17 cellular contexts compared by ENCODE assay signal in the genomic region with DNA sequence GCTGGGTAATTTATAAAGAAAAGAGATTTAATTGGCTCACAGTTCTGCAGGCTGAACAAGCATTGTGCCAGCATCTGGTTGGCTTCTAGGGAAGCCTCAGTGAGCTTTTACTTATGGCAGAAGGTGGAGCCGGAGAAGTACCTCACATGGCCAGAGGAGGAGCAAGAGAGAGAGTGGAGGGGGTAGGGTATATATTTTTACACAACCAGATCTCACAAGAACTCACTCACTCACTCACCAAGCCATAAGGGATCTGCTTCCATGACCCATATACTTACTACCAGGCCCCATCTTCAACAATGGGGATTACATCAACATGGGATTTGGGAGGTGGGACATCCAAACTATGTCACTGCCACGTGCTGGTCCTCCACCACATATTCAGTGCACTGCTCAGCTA.
DNase-seq lines count a peak whose midpoint lies in the region; ATAC-seq, FAIRE-seq and TF ChIP-seq lines count a peak whose summit lies in the region.
"Had no signal": no experiment of that assay in that cellular context is flagged by ENCODE, and none has a peak within 500 bp of the region (broad histone marks: within the 10 kb centered on the region; RNA-seq: fewer than 3 reads in every experiment).

No MANE protein-coding gene starts in this region.

- H3K79me2 ChIP-seq in SK-N-SH (ENCODE audit: insufficient read depth) (no peaks in the 10 kb centered on the region), keratinocyte (ENCODE audit: control insufficient read depth, insufficient read depth, low read length) (no peaks in the 10 kb centered on the region)

- H3K9ac ChIP-seq in SK-N-SH (no peak overlapping the region), keratinocyte (ENCODE audit: control insufficient read depth, extremely low read depth, insufficient read depth, low read length) (no peak overlapping the region)

- H4K20me1 ChIP-seq in SK-N-SH (ENCODE audit: insufficient read depth) (no peaks in the 10 kb centered on the region), keratinocyte (ENCODE audit: control insufficient read depth, extremely low read depth, insufficient read depth, low read length) (no peaks in the 10 kb centered on the region)

- TF ChIP-seq CTCF in SK-N-SH (IDR thresholded peaks at IDR 0.05) (peak; percentile 28; the same call in 1 of the 2 replicates), HFF-Myc (IDR thresholded peaks at IDR 0.05; ENCODE audit: low read depth, low read length, missing control alignments) (peak; percentile 21), WERI-Rb-1 (IDR thresholded peaks at IDR 0.05; ENCODE audit: low read depth, low read length) (0 out of 2 replicates have a peak, but pooled peaks have one; percentile 9), keratinocyte (optimal IDR thresholded peaks at IDR 0.05 in 1 of 3, IDR thresholded peaks at IDR 0.05 in 1 of 3, conservative IDR thresholded peaks at IDR 0.05 in 1 of 3; ENCODE audit: extremely low read depth in 1 of 3, insufficient read depth in 2 of 3, low read length in 3 of 3) (peak in 2 of 3 experiments; percentile 5 to 28)

- H3K9me2 ChIP-seq in SK-N-SH: no peaks in the 10 kb centered on the region

- H3K27ac ChIP-seq in SK-N-SH (ENCODE audit: low read depth in 2 of 2, low read length in 1 of 2) (no peak overlapping the region), WERI-Rb-1 (no peak overlapping the region), keratinocyte (ENCODE audit: control insufficient read depth, insufficient read depth, low read length) (no peak overlapping the region)
- H3K27ac ChIP-seq: cardiac muscle cell, left lung, right atrium auricular region had no signal

- peaks cover 0 to 11% of the 10 kb centered on the region in 2 experiments; a peak in 1 of 4 replicates for H3K4me1 ChIP-seq in SK-N-SH (ENCODE audit: control insufficient read depth in 1 of 2, insufficient read depth in 2 of 2, low read depth in 1 of 2, low read length in 1 of 2)
- no peaks in the 10 kb centered on the region for H3K4me1 ChIP-seq in keratinocyte (ENCODE audit: control insufficient read depth, extremely low read depth, insufficient read depth, low read length)
- H3K4me1 ChIP-seq: left lung, right atrium auricular region had no signal

- H2AFZ ChIP-seq in SK-N-SH (ENCODE audit: low read depth): no peak overlapping the region
- no peak overlapping the region for H2AFZ ChIP-seq in keratinocyte (ENCODE audit: control insufficient read depth, low read length)

- H3F3A ChIP-seq in SK-N-SH (replicated peaks; ENCODE audit: insufficient read depth): peaks cover 6% of the 10 kb centered on the region

- H3K4me3 ChIP-seq in SK-N-SH (ENCODE audit: low read depth in 2 of 2, low read length in 1 of 2): no peak overlapping the region
- no peak overlapping the region for H3K4me3 ChIP-seq in HFF-Myc (replicated peaks; ENCODE audit: low read depth, low read length)
- no peak overlapping the region for H3K4me3 ChIP-seq in WERI-Rb-1 (ENCODE audit: low read depth, low read length)
- H3K4me3 ChIP-seq in keratinocyte (ENCODE audit: control insufficient read depth in 2 of 3, extremely low read depth in 1 of 3, insufficient read depth in 2 of 3, low read depth in 1 of 3, low read length in 3 of 3): no peak overlapping the region
- H3K4me3 ChIP-seq: cardiac muscle cell, left lung, right atrium auricular region had no signal

- CTCF ChIA-PET in SK-N-SH (lab: Yijun Ruan, JAX): interaction anchor here (0.9 kb wide), 1 partner anchor 8 kb away, joined by 3 read pairs; no protein-coding TSS in a partner anchor
- CTCF ChIA-PET in HEK293T (lab: Yijun Ruan, JAX): interaction anchor here (0.5 kb wide), 1 partner anchor 483 kb away, joined by 6 read pairs; no protein-coding TSS in a partner anchor

- FAIRE-seq in keratinocyte (lab: Jason Lieb, UNC): no peak

- H3K9me3 ChIP-seq in SK-N-SH (peaks cover 6% of the 10 kb centered on the region; the same call in 1 of the 2 replicates), WERI-Rb-1 (ENCODE audit: severe bottlenecking) (no peaks in the 10 kb centered on the region), keratinocyte (ENCODE audit: control insufficient read depth, low read depth, low read length) (no peaks in the 10 kb centered on the region)
- H3K9me3 ChIP-seq: left lung, right atrium auricular region had no signal

- DNase-seq in SK-N-SH (no peak), HFF-Myc (ENCODE audit: extremely low read depth, low read depth) (no peak), WERI-Rb-1 (no peak), keratinocyte (ENCODE audit: low read depth, low spot score) (no peak), NCI-H524 treated with DMSO at 0.1 percent for 48 hours (lab: John Stamatoyannopoulos, UW) (no peak), HEK293T (ENCODE audit: extremely low spot score) (no peak)
- DNase-seq: activated CD4-positive, alpha-beta memory T cell treated with anti-CD3 and anti-CD28 coated beads, Interleukin-2, amount 10 ng/mL, durations not matched to agents 7 days and 5 days; DMS153; hippocampal formation; left lung; naive B cell; NCI-H2107; T-helper 1 cell had no signal

- dilution Hi-C loops in keratinocyte (cut with MboI; ENCODE audit: extremely low pct_ligation_motif_present, low sequenced_read_pairs): no loop called here

- no peaks in the 10 kb centered on the region for H3K36me3 ChIP-seq in SK-N-SH (replicated peaks in 1 of 2; ENCODE audit: control insufficient read depth in 1 of 2, insufficient read depth in 2 of 2, low read length in 1 of 2)
- no peaks in the 10 kb centered on the region for H3K36me3 ChIP-seq in WERI-Rb-1
- H3K36me3 ChIP-seq in keratinocyte (ENCODE audit: control insufficient read depth in 2 of 2, extremely low read depth in 1 of 2, insufficient read depth in 2 of 2, low read length in 2 of 2): no peaks in the 10 kb centered on the region
- H3K36me3 ChIP-seq: cardiac muscle cell, left lung, right atrium auricular region had no signal

- POLR2A ChIA-PET in SK-N-SH (lab: Yijun Ruan, JAX): no interaction called here
- POLR2A ChIA-PET in HEK293T (lab: Yijun Ruan, JAX): no interaction called here

- H3K27me3 ChIP-seq in SK-N-SH (ENCODE audit: insufficient read depth) (no peaks in the 10 kb centered on the region), WERI-Rb-1 (ENCODE audit: insufficient read depth, low read depth, severe bottlenecking) (no peaks in the 10 kb centered on the region), keratinocyte (ENCODE audit: control insufficient read depth, extremely low read depth, insufficient read depth, low read length) (no peaks in the 10 kb centered on the region)
- H3K27me3 ChIP-seq: cardiac muscle cell, right atrium auricular region had no signal

- no peak for TF ChIP-seq EP300 in SK-N-SH (IDR thresholded peaks at IDR 0.05; ENCODE audit: borderline replicate concordance in 1 of 2, low read depth in 1 of 2, low read length in 1 of 2)

- no peak for ATAC-seq in SK-N-SH treated with all-trans-retinoic acid at 6 μM for 48 hours
- ATAC-seq in HG03196 (IDR thresholded peaks at IDR 0.05; ENCODE audit: unreplicated experiment): no peak
- ATAC-seq: left lung had no signal

- no peak for TF ChIP-seq RAD21 in SK-N-SH (IDR thresholded peaks at IDR 0.05; ENCODE audit: low read length)

- H3K9me1 ChIP-seq in keratinocyte (ENCODE audit: control insufficient read depth, extremely low read depth, insufficient read depth, low read length): no peaks in the 10 kb centered on the region

- H3K4me2 ChIP-seq in SK-N-SH: no peak overlapping the region
- no peak overlapping the region for H3K4me2 ChIP-seq in keratinocyte (ENCODE audit: control insufficient read depth, extremely low read depth, insufficient read depth, low read depth, low read length)

- 30% methylated on average over 2 of the region's 2 CpGs for WGBS in SK-N-SH (ENCODE audit: low lambda C conversion rate)

TF ChIP-seq in SK-N-SH, 30 proteins besides CTCF, POLR2A, EP300 and RAD21 (continues in another document):
- no peak for TF ChIP-seq FOSL2 (IDR thresholded peaks at IDR 0.05; ENCODE audit: borderline replicate concordance, low read depth)
- TF ChIP-seq YY1 (IDR thresholded peaks at IDR 0.05; ENCODE audit: low read depth): no peak
- no peak for TF ChIP-seq SIN3A (IDR thresholded peaks at IDR 0.05; ENCODE audit: borderline replicate concordance, low read depth, low read length)
- no peak for TF ChIP-seq EZH2phosphoT487 (IDR thresholded peaks at IDR 0.05; ENCODE audit: borderline replicate concordance, low read depth)
- no peak for TF ChIP-seq RCOR1 (IDR thresholded peaks at IDR 0.05; ENCODE audit: low read length)

TF ChIP-seq in SK-N-SH treated with all-trans-retinoic acid at 6 μM for 48 hours, 23 proteins besides CTCF, POLR2A, EP300 and RAD21 (continues in another document):
- TF ChIP-seq TOX (CRISPR knock-in tag; IDR thresholded peaks at IDR 0.05; ENCODE audit: borderline replicate concordance) (no peak), SNAI2 (CRISPR knock-in tag; IDR thresholded peaks at IDR 0.05) (no peak), ZNF8 (CRISPR knock-in tag; IDR thresholded peaks at IDR 0.05) (no peak)
- TF ChIP-seq, protein P1, sequence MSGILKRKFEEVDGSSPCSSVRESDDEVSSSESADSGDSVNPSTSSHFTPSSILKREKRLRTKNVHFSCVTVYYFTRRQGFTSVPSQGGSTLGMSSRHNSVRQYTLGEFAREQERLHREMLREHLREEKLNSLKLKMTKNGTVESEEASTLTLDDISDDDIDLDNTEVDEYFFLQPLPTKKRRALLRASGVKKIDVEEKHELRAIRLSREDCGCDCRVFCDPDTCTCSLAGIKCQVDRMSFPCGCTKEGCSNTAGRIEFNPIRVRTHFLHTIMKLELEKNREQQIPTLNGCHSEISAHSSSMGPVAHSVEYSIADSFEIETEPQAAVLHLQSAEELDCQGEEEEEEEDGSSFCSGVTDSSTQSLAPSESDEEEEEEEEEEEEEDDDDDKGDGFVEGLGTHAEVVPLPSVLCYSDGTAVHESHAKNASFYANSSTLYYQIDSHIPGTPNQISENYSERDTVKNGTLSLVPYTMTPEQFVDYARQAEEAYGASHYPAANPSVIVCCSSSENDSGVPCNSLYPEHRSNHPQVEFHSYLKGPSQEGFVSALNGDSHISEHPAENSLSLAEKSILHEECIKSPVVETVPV (CRISPR knock-in tag; IDR thresholded peaks at IDR 0.05): no peak

TF ChIP-seq in HEK293T, 16 proteins besides CTCF, POLR2A, EP300 and RAD21:
- TF ChIP-seq CTBP1 (IDR thresholded peaks at IDR 0.05; ENCODE audit: borderline replicate concordance): no peak
